ENCODE assay signal across 25 cellular contexts in genomic region chr12:57906821-57907220, GRCh38.
"Had no signal": no experiment of that assay in that cellular context is flagged by ENCODE, and none has a peak within 500 bp of the region (broad histone marks: within the 10 kb centered on the region; RNA-seq: fewer than 3 reads in every experiment).

No MANE protein-coding gene starts in this region.

- H3K36me3 ChIP-seq: neural progenitor cell, prostate gland, right atrium auricular region, suprapubic skin, transverse colon, vagina had no signal

- H3K9ac ChIP-seq: neural progenitor cell, parathyroid adenoma had no signal

- H3K4me1 ChIP-seq: parathyroid adenoma, prostate gland, vagina had no signal

- DNase-seq: dermis blood vessel endothelial cell; effector memory CD4-positive, alpha-beta T cell; erythroblast; head of caudate nucleus; kidney; midbrain; naive thymus-derived CD4-positive, alpha-beta T cell; stimulated activated CD4-positive, alpha-beta T cell treated with anti-CD3 and anti-CD28 coated beads, Interleukin-12 subunit alpha, Interleukin-12 subunit beta, amount 100 ng/mL, for 4 hours; stimulated activated CD4-positive, alpha-beta T cell treated with anti-CD3 and anti-CD28 coated beads, Interleukin-1b, Interleukin-23, amount 100 ng/mL, for 48 hours; stimulated activated CD4-positive, alpha-beta T cell treated with anti-CD3 and anti-CD28 coated beads, Interleukin-4, amount 100 ng/mL, for 1 hour; stimulated activated CD8-positive, alpha-beta memory T cell treated with anti-CD3 and anti-CD28 coated beads, Interleukin-4, amount 100 ng/mL, for 48 hours; stimulated activated naive CD4-positive, alpha-beta T cell; stimulated activated naive CD8-positive, alpha-beta T cell treated with anti-CD3 and anti-CD28 coated beads, Interleukin-15, amount 100 ng/mL, for 72 hours; transverse colon had no signal

- H2AFZ ChIP-seq: hepatocyte, neural progenitor cell, parathyroid adenoma had no signal

- H3K27me3 ChIP-seq: hepatocyte, neural progenitor cell, right atrium auricular region, suprapubic skin, transverse colon, vagina had no signal

- H3K27ac ChIP-seq: coronary artery, hepatocyte, neural progenitor cell, parathyroid adenoma, prostate gland, right atrium auricular region, suprapubic skin, transverse colon, vagina had no signal

- H3K36me3 Mint-ChIP-seq: naive thymus-derived CD4-positive, alpha-beta T cell; neural progenitor cell had no signal

- ATAC-seq: left lobe of liver; naive thymus-derived CD4-positive, alpha-beta T cell; stimulated activated naive CD8-positive, alpha-beta T cell treated with anti-CD3 and anti-CD28 coated beads, Interleukin-15, amount 100 ng/mL, for 72 hours had no signal

- H3K4me3 ChIP-seq: coronary artery, hepatocyte, neural progenitor cell, prostate gland, right atrium auricular region, smooth muscle cell, suprapubic skin, transverse colon, vagina had no signal

- H3K4me3 Mint-ChIP-seq: naive thymus-derived CD4-positive, alpha-beta T cell; nephron; neural progenitor cell; stimulated activated naive CD8-positive, alpha-beta T cell treated with anti-CD3 and anti-CD28 coated beads, Interleukin-15, amount 100 ng/mL, for 72 hours had no signal

- H3K4me2 ChIP-seq: hepatocyte, neural progenitor cell, smooth muscle cell had no signal

- H3K27ac Mint-ChIP-seq: neural progenitor cell had no signal

- H3K9me3 ChIP-seq: prostate gland, right atrium auricular region, suprapubic skin, transverse colon, vagina had no signal

- H3K9me3 Mint-ChIP-seq: naive thymus-derived CD4-positive, alpha-beta T cell; nephron; neural progenitor cell; stimulated activated naive CD8-positive, alpha-beta T cell treated with anti-CD3 and anti-CD28 coated beads, Interleukin-15, amount 100 ng/mL, for 72 hours had no signal
